Comparison of ENCODE assay signal across 7 cellular contexts in the genomic region with DNA sequence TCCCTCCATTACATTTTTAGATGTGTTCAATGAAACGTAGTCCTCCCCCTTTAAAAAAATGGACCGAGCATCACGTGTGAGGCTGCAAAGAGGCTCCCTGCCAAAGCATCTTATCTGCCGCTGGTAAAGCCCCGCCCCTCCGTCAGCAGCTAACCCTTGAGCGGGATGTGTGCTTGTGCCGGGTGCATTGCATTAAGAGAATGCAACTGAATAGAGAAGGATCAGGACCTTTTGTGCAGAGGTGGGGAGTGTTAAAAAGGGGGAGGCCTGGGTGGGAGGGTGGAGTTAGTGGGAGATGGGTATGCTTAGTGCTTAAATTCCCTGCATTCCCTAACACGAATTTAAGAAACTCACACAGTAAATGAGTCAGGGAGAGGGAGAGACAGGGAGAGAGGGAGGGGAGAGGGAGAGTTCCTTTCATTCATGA.
DNase-seq lines count a peak whose midpoint lies in the region; ATAC-seq and TF ChIP-seq lines count a peak whose summit lies in the region.

No MANE protein-coding gene starts in this region.

- DNase-seq in NCI-H226, result peak; percentile 94
- peak; percentile 1 to 24 for DNase-seq in activated CD4-positive, alpha-beta T cell treated with anti-CD3 and anti-CD28 coated beads, Interleukin-2, amount 50 U/mL, for 24 hours (ENCODE audit: low read depth in 1 of 2, low spot score in 1 of 2)
- DNase-seq in effector CD8-positive, alpha-beta T cell (lab: John Stamatoyannopoulos, UW), result peak; percentile 7
- DNase-seq in mesothelial cell of epicardium (ENCODE audit: low spot score in 2 of 2, unreplicated experiment in 2 of 2), result peak in 1 of 2 experiments; percentile 52
- DNase-seq in stimulated activated CD8-positive, alpha-beta memory T cell treated with anti-CD3 and anti-CD28 coated beads, Interleukin-4, amount 100 ng/mL, for 48 hours, result peak; percentile 54

- H3K4me1 Mint-ChIP-seq in mesothelial cell of epicardium, result peaks cover 52% of the 10 kb centered on the region

- H3K27ac Mint-ChIP-seq in mesothelial cell of epicardium, result peak overlapping the region; percentile 87

- H3K27me3 Mint-ChIP-seq in mesothelial cell of epicardium (ENCODE audit: low read depth), result no peaks in the 10 kb centered on the region

- H3K36me3 Mint-ChIP-seq in mesothelial cell of epicardium, result no peaks in the 10 kb centered on the region

- no peak for TF ChIP-seq CTCF in mesothelial cell of epicardium (IDR thresholded peaks at IDR 0.05; ENCODE audit: unreplicated experiment)

- ATAC-seq in GM18508 (IDR thresholded peaks at IDR 0.05; ENCODE audit: insufficient read depth, unreplicated experiment) (peak; percentile 71), HG02938 (IDR thresholded peaks at IDR 0.05; ENCODE audit: unreplicated experiment) (peak; percentile 82)

- peak overlapping the region; percentile 32 for H3K4me3 Mint-ChIP-seq in mesothelial cell of epicardium

- H3K9me3 Mint-ChIP-seq in mesothelial cell of epicardium, result no peaks in the 10 kb centered on the region
